23 cellular contexts compared by ENCODE assay signal in genomic region chr1:43800801-43801200, GRCh38.
DNase-seq lines count a peak whose midpoint lies in the region; ATAC-seq, FAIRE-seq and TF ChIP-seq lines count a peak whose summit lies in the region.
"Had no signal": no experiment of that assay in that cellular context is flagged by ENCODE, and none has a peak within 500 bp of the region (broad histone marks: within the 10 kb centered on the region; RNA-seq: fewer than 3 reads in every experiment).

No MANE protein-coding gene starts in this region.

- H3K4me1 ChIP-seq in astrocyte (ENCODE audit: insufficient read depth, low read length) (peaks cover 19% of the 10 kb centered on the region), mesenchymal stem cell (ENCODE audit: control insufficient read depth, insufficient read depth, low read depth, low read length) (peaks cover 8% of the 10 kb centered on the region), gastroesophageal sphincter (peaks cover 0 to 3% (median 0%) of the 10 kb centered on the region in 3 donors)

- no peak overlapping the region for H3K14ac ChIP-seq in mesenchymal stem cell (ENCODE audit: low read length in 2 of 2)

- H3K23ac ChIP-seq in mesenchymal stem cell (ENCODE audit: low read length in 2 of 2), result no peak overlapping the region

- TF ChIP-seq POLR2A in gastroesophageal sphincter (IDR thresholded peaks at IDR 0.05), result no peak

- peaks cover 14% of the 10 kb centered on the region for H3K4me1 Mint-ChIP-seq in stimulated activated naive CD8-positive, alpha-beta T cell treated with anti-CD3 and anti-CD28 coated beads, Interleukin-15, Interleukin-2, amounts not matched to agents 100 ng/mL and 50 ng/mL, for 24 hours (ENCODE audit: low read depth)
- H3K4me1 Mint-ChIP-seq in astrocyte (ENCODE audit: low read depth, unreplicated experiment), result peaks cover 15% of the 10 kb centered on the region
- H3K4me1 Mint-ChIP-seq: CD4-positive, alpha-beta memory T cell; IgD-negative memory B cell had no signal

- H4K91ac ChIP-seq in mesenchymal stem cell (ENCODE audit: low read length), result no peak overlapping the region

- H3K36me3 ChIP-seq in astrocyte (ENCODE audit: insufficient read depth, low read length) (no peaks in the 10 kb centered on the region), mesenchymal stem cell (ENCODE audit: control insufficient read depth in 1 of 2, insufficient read depth in 2 of 2, low read depth in 1 of 2, low read length in 2 of 2) (peaks cover 6 to 7% of the 10 kb centered on the region in 2 experiments), gastroesophageal sphincter (peaks cover 0 to 8% of the 10 kb centered on the region in 2 donors)

- H2BK5ac ChIP-seq in mesenchymal stem cell (ENCODE audit: low read depth, low read length, poor library complexity, severe bottlenecking), result no peak overlapping the region

- H4K20me1 ChIP-seq in astrocyte (ENCODE audit: insufficient read depth, low read length), result peaks cover 5% of the 10 kb centered on the region

- H2BK12ac ChIP-seq in mesenchymal stem cell (ENCODE audit: low read length in 2 of 2), result no peak overlapping the region

- H3K27me3 ChIP-seq in astrocyte (ENCODE audit: insufficient read depth, low read length) (no peaks in the 10 kb centered on the region), mesenchymal stem cell (ENCODE audit: control insufficient read depth in 1 of 2, insufficient read depth in 1 of 2, low read length in 2 of 2) (no peaks in the 10 kb centered on the region), gastroesophageal sphincter (no peaks in the 10 kb centered on the region)

- no peak overlapping the region for H3K4ac ChIP-seq in mesenchymal stem cell (ENCODE audit: low read depth in 1 of 2, low read length in 2 of 2)

- no peaks in the 10 kb centered on the region for H3K9me3 Mint-ChIP-seq in stimulated activated naive CD8-positive, alpha-beta T cell treated with anti-CD3 and anti-CD28 coated beads, Interleukin-15, Interleukin-2, amounts not matched to agents 100 ng/mL and 50 ng/mL, for 24 hours
- H3K9me3 Mint-ChIP-seq in astrocyte (ENCODE audit: unreplicated experiment), result no peaks in the 10 kb centered on the region
- H3K9me3 Mint-ChIP-seq: IgD-negative memory B cell had no signal

- WGBS in mesenchymal stem cell, result 89% methylated on average over 1 of the region's 3 CpGs
- WGBS in gastroesophageal sphincter (ENCODE audit: low coverage in 1 of 2), 2 donors, result 68 to 70% methylated on average over 3 of the region's 3 CpGs

- no peak overlapping the region for H2BK120ac ChIP-seq in mesenchymal stem cell (ENCODE audit: low read depth, low read length)

- TF ChIP-seq CTCF in astrocyte (IDR thresholded peaks at IDR 0.05; ENCODE audit: insufficient read depth, low read depth, low read length) (no peak), gastroesophageal sphincter (IDR thresholded peaks at IDR 0.05) (no peak)

- H3K27ac Mint-ChIP-seq in stimulated activated naive CD8-positive, alpha-beta T cell treated with anti-CD3 and anti-CD28 coated beads, Interleukin-15, Interleukin-2, amounts not matched to agents 100 ng/mL and 50 ng/mL, for 24 hours, result peak overlapping the region; percentile 45
- H3K27ac Mint-ChIP-seq in astrocyte (ENCODE audit: unreplicated experiment), result no peak overlapping the region
- H3K27ac Mint-ChIP-seq: IgD-negative memory B cell had no signal

- no peak overlapping the region for H2BK15ac ChIP-seq in mesenchymal stem cell (ENCODE audit: low read depth, poor library complexity, severe bottlenecking)

- TF ChIP-seq EP300 in gastroesophageal sphincter (IDR thresholded peaks at IDR 0.05), result no peak

- no peak for FAIRE-seq in astrocyte (lab: Jason Lieb, UNC)

- H3K4me2 ChIP-seq in astrocyte (ENCODE audit: low read length), result no peak overlapping the region
- H3K4me2 ChIP-seq in mesenchymal stem cell (ENCODE audit: low read length, poor library complexity, severe bottlenecking), result no peak overlapping the region
- H3K4me2 ChIP-seq: KMS-11 had no signal

- H4K8ac ChIP-seq in mesenchymal stem cell (ENCODE audit: low read length), result no peak overlapping the region

- no peak for ATAC-seq in stimulated activated naive CD8-positive, alpha-beta T cell treated with anti-CD3 and anti-CD28 coated beads, Interleukin-15, Interleukin-2, amounts not matched to agents 100 U/mL and 50 U/mL, for 24 hours
- ATAC-seq in gastroesophageal sphincter, result no peak
- ATAC-seq: SK-N-SH treated with all-trans-retinoic acid at 6 μM for 48 hours had no signal

- peak overlapping the region; percentile 16 for H3K9ac ChIP-seq in astrocyte (ENCODE audit: low read length)
- peak overlapping the region; percentile 24 for H3K9ac ChIP-seq in mesenchymal stem cell (ENCODE audit: low read length)
- H3K9ac ChIP-seq: KMS-11 had no signal

- H2AFZ ChIP-seq in astrocyte (ENCODE audit: low read depth, low read length), result no peak overlapping the region
- no peak overlapping the region for H2AFZ ChIP-seq in mesenchymal stem cell (ENCODE audit: low read depth, low read length)

- no peak overlapping the region for H2AK5ac ChIP-seq in mesenchymal stem cell (ENCODE audit: low read length, severe bottlenecking)

- H3K4me3 Mint-ChIP-seq in stimulated activated naive CD8-positive, alpha-beta T cell treated with anti-CD3 and anti-CD28 coated beads, Interleukin-15, Interleukin-2, amounts not matched to agents 100 ng/mL and 50 ng/mL, for 24 hours, result no peak overlapping the region
- no peak overlapping the region for H3K4me3 Mint-ChIP-seq in astrocyte (ENCODE audit: unreplicated experiment)
- H3K4me3 Mint-ChIP-seq: CD4-positive, alpha-beta memory T cell; IgD-negative memory B cell had no signal

- H3K9me3 ChIP-seq in astrocyte (ENCODE audit: insufficient read depth, low read depth, low read length) (no peaks in the 10 kb centered on the region), mesenchymal stem cell (ENCODE audit: control insufficient read depth, low read length) (no peaks in the 10 kb centered on the region), gastroesophageal sphincter (no peaks in the 10 kb centered on the region)

- peaks cover 33% of the 10 kb centered on the region for H3K79me1 ChIP-seq in mesenchymal stem cell (replicated peaks; ENCODE audit: low read length, poor library complexity, severe bottlenecking)

- H3K27me3 Mint-ChIP-seq in stimulated activated naive CD8-positive, alpha-beta T cell treated with anti-CD3 and anti-CD28 coated beads, Interleukin-15, Interleukin-2, amounts not matched to agents 100 ng/mL and 50 ng/mL, for 24 hours, result no peaks in the 10 kb centered on the region
- no peaks in the 10 kb centered on the region for H3K27me3 Mint-ChIP-seq in astrocyte (ENCODE audit: low read depth, unreplicated experiment)
- H3K27me3 Mint-ChIP-seq: CD4-positive, alpha-beta memory T cell; IgD-negative memory B cell had no signal

- H3K4me3 ChIP-seq in astrocyte (ENCODE audit: insufficient read depth, low read depth, low read length) (no peak overlapping the region), mesenchymal stem cell (ENCODE audit: insufficient read depth in 1 of 2, low read depth in 1 of 2, low read length in 2 of 2) (no peak overlapping the region), gastroesophageal sphincter (no peak overlapping the region)

- no peaks in the 10 kb centered on the region for H3K79me2 ChIP-seq in astrocyte (ENCODE audit: insufficient read depth, low read length)

- H3K27ac ChIP-seq in astrocyte (ENCODE audit: low read depth, low read length) (peak overlapping the region; percentile 35), mesenchymal stem cell (ENCODE audit: low read length, poor library complexity, severe bottlenecking) (no peak overlapping the region), gastroesophageal sphincter (no peak overlapping the region)
- H3K27ac ChIP-seq: HL-60, KMS-11 had no signal

- no peak overlapping the region for H3K18ac ChIP-seq in mesenchymal stem cell (ENCODE audit: low read depth in 1 of 2, low read length in 2 of 2)

- DNase-seq in stimulated activated naive CD8-positive, alpha-beta T cell treated with anti-CD3 and anti-CD28 coated beads, Interleukin-15, Interleukin-2, amounts not matched to agents 100 U/mL and 50 U/mL, for 24 hours, result no peak
- DNase-seq in astrocyte (ENCODE audit: low read depth), result peak; percentile 58
- no peak for DNase-seq in mesenchymal stem cell
- no peak for DNase-seq in AG08396 (ENCODE audit: low spot score)
- no peak for DNase-seq in RKO (ENCODE audit: low spot score)
- DNase-seq: C1 segment of cervical spinal cord; CD4-positive, alpha-beta memory T cell; COR-L47; DMS53; GOT3; MM.1S; NCI-H1417; NCI-H1694; NCI-H2029 treated with DMSO at 0.1 percent for 48 hours; NCI-H446 treated with DMSO at 0.1 percent for 48 hours; NCI-H526; SIG-M5 had no signal

- H3K36me3 Mint-ChIP-seq in stimulated activated naive CD8-positive, alpha-beta T cell treated with anti-CD3 and anti-CD28 coated beads, Interleukin-15, Interleukin-2, amounts not matched to agents 100 ng/mL and 50 ng/mL, for 24 hours (ENCODE audit: low read depth), result peaks cover 4% of the 10 kb centered on the region
- peaks cover 11% of the 10 kb centered on the region for H3K36me3 Mint-ChIP-seq in astrocyte (ENCODE audit: low read depth, unreplicated experiment)
